9 cellular contexts compared by ENCODE assay signal in genomic region chr1:234745844-234746797, GRCh38.
DNase-seq lines count a peak whose midpoint lies in the region; ATAC-seq and TF ChIP-seq lines count a peak whose summit lies in the region.
"Had no signal": no experiment of that assay in that cellular context is flagged by ENCODE, and none has a peak within 500 bp of the region (broad histone marks: within the 10 kb centered on the region; RNA-seq: fewer than 3 reads in every experiment).

No MANE protein-coding gene starts in this region.

- peak; percentile 47 for DNase-seq in H7
- DNase-seq in NCI-H345 treated with DMSO at 0.1 percent for 48 hours (lab: John Stamatoyannopoulos, UW; ENCODE audit: unreplicated experiment): peak; percentile 58
- peak; percentile 33 to 56 for DNase-seq in cardiac fibroblast (ENCODE audit: low read depth in 2 of 2)
- no peak for DNase-seq in omental fat pad (ENCODE audit: low spot score)
- DNase-seq in activated naive CD4-positive, alpha-beta T cell treated with Interleukin-2 at 50 U/mL for 16 hours: no peak
- no peak for DNase-seq in SIG-M5 treated with dmso at 0.1 percent for 504 hours (lab: John Stamatoyannopoulos, UW; ENCODE audit: unreplicated experiment)
- DNase-seq in germinal center (ENCODE audit: low spot score): no peak
- DNase-seq: heart left ventricle had no signal

- no peaks in the 10 kb centered on the region for H3K36me3 ChIP-seq in H7 (replicated peaks; ENCODE audit: control insufficient read depth, insufficient read depth, low read length)
- H3K36me3 ChIP-seq: heart left ventricle had no signal

- H3K4me3 ChIP-seq in H7 (ENCODE audit: insufficient read depth, low read depth, low read length) (no peak overlapping the region), cardiac fibroblast (replicated peaks in 1 of 2; ENCODE audit: low read depth in 2 of 2, low read length in 2 of 2) (no peak overlapping the region)
- H3K4me3 ChIP-seq: heart left ventricle had no signal

- ATAC-seq in omental fat pad (ENCODE audit: low FRiP score) (peak; percentile 86), GM18907 (IDR thresholded peaks at IDR 0.05; ENCODE audit: unreplicated experiment) (no peak)
- ATAC-seq: heart left ventricle had no signal

- no peak for TF ChIP-seq CTCF in cardiac fibroblast (IDR thresholded peaks at IDR 0.05; ENCODE audit: low read depth, low read length)
- no peak for TF ChIP-seq CTCF in omental fat pad (IDR thresholded peaks at IDR 0.05)

- H3K27me3 ChIP-seq in H7 (ENCODE audit: control insufficient read depth, insufficient read depth, low read length): no peaks in the 10 kb centered on the region
- H3K27me3 ChIP-seq: heart left ventricle had no signal

Comparison
In these comparisons a context has a peak if more than half of its experiments do, and no peak if none do; other contexts are left out.
1. DNase-seq: peak in H7 (single experiment), NCI-H345 treated with DMSO at 0.1 percent for 48 hours (single experiment) and cardiac fibroblast (2 of 2); none in omental fat pad (single experiment), activated naive CD4-positive, alpha-beta T cell treated with Interleukin-2 at 50 U/mL for 16 hours (single experiment), SIG-M5 treated with dmso at 0.1 percent for 504 hours (single experiment) and germinal center (single experiment).